In the genomic region with DNA sequence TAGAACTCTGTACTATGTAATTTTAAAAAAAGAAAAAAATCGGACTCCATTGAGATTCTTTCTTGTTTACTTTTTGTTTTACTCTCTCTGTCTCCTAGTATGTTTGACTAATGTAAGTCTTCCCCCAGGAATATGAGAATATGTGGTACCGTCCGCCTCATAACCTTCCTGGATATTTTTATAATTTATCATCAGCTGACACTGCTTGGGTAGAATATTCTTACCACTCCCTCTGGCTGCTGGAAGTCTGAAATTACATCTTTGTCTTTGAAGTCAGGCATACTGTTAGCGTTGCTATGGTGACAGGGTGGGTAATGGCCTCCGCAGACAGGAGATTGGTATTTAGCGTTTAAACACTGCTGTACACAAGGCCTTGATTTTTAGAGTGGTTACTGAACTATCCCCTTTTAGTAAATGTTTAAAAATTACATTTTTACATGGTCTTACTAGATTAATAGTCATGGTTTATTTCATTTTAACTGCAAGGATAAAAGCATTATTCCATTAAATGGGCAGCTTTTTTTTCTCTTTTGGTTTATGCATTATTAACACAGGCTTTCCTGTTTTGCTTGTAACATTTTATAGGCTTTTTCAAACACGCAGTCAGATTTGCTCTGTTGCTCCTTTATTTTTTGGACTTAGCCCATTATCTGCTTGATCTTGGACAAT, we compare ENCODE assay signal across 8 cellular contexts.
DNase-seq lines count a peak whose midpoint lies in the region; ATAC-seq, FAIRE-seq and TF ChIP-seq lines count a peak whose summit lies in the region.

No MANE protein-coding gene starts in this region.

- H3K4me2 ChIP-seq in A549 = peak overlapping the region; percentile 98
- H3K4me2 ChIP-seq in skeletal muscle satellite cell (ENCODE audit: low read length) = peak overlapping the region; percentile 75

- peak overlapping the region; percentile 40 for H3K4me3 ChIP-seq in A549
- H3K4me3 ChIP-seq in right cardiac atrium (ENCODE audit: low read length) = no peak overlapping the region
- peak overlapping the region; percentile 59 for H3K4me3 ChIP-seq in skeletal muscle satellite cell (ENCODE audit: low read length)

- H3K9ac ChIP-seq in skeletal muscle satellite cell (ENCODE audit: low read depth, low read length) = peak overlapping the region; percentile 77

- no peaks in the 10 kb centered on the region for H3K27me3 ChIP-seq in right cardiac atrium (ENCODE audit: control insufficient read depth, insufficient read depth)
- no peaks in the 10 kb centered on the region for H3K27me3 ChIP-seq in skeletal muscle satellite cell (ENCODE audit: control insufficient read depth, insufficient read depth, low read length)

- ATAC-seq in A549 = peak; percentile 91 to 93
- ATAC-seq in right cardiac atrium = peak; percentile 63 to 74
- ATAC-seq in HG03439 (IDR thresholded peaks at IDR 0.05; ENCODE audit: unreplicated experiment) = no peak
- no peak for ATAC-seq in GM19397 (IDR thresholded peaks at IDR 0.05; ENCODE audit: unreplicated experiment)

- in situ Hi-C loops in G401 (cut with HindIII; ENCODE audit: low sequenced_read_pairs) = no loop called here

- peak; percentile 19 to 32; a peak in 1 of 5 replicates for TF ChIP-seq RAD21 in A549 (conservative IDR thresholded peaks at IDR 0.05 in 1 of 2, IDR thresholded peaks at IDR 0.05 in 1 of 2)

- intact Hi-C loops in right cardiac atrium (cut with DNase I) = loop anchor here in 2 of 4 donors (10.0 kb wide), 2 partner anchors 179 to 269 kb away; a partner anchor contains a TSS

- WGBS in A549 (ENCODE audit: missing lambda C conversion rate) = 6% methylated on average over 7 of the region's 7 CpGs
- WGBS in right cardiac atrium = 16% methylated on average over 7 of the region's 7 CpGs

- 0 out of 3 replicates have a peak, but pooled peaks have one; percentile 20 for TF ChIP-seq CTCF in A549 (IDR thresholded peaks at IDR 0.05)

- DNase-seq in A549 (ENCODE audit: low read depth in 1 of 2, low spot score in 1 of 2) (peak; percentile 80 to 91), G401 (ENCODE audit: low spot score) (peak; percentile 49), NCI-H187 treated with DMSO at 0.1 percent for 48 hours (lab: John Stamatoyannopoulos, UW) (peak; percentile 94), amniotic epithelial cell (ENCODE audit: low read depth) (peak; percentile 99), right cardiac atrium (no peak)

- no peaks in the 10 kb centered on the region for H3K36me3 ChIP-seq in skeletal muscle satellite cell (ENCODE audit: insufficient read depth, low read length)

- H3K4me1 ChIP-seq in A549 (peaks cover 68% of the 10 kb centered on the region), right cardiac atrium (ENCODE audit: control insufficient read depth, insufficient read depth, low read length) (peaks cover 17% of the 10 kb centered on the region), skeletal muscle satellite cell (ENCODE audit: control insufficient read depth, insufficient read depth, low read length) (peaks cover 75% of the 10 kb centered on the region)

- H3K27ac ChIP-seq in A549 (peak overlapping the region; percentile 74 to 81), right cardiac atrium (ENCODE audit: low read length) (no peak overlapping the region)

- no peaks in the 10 kb centered on the region for H3K9me3 ChIP-seq in A549
- H3K9me3 ChIP-seq in right cardiac atrium (ENCODE audit: control insufficient read depth, low read length) = no peaks in the 10 kb centered on the region
- no peaks in the 10 kb centered on the region for H3K9me3 ChIP-seq in skeletal muscle satellite cell (replicated peaks; ENCODE audit: low read length)

- no peak for FAIRE-seq in A549 (lab: Jason Lieb, UNC)

- no peak for TF ChIP-seq EP300 in A549 (IDR thresholded peaks at IDR 0.05)

- POLR2A ChIA-PET in A549 (lab: Yijun Ruan, JAX) = interaction anchor here (0.9 kb wide), 1 partner anchor 68 kb away, joined by 3 read pairs; no protein-coding TSS in a partner anchor

- TF ChIP-seq POLR2A in A549 (IDR thresholded peaks at IDR 0.05; ENCODE audit: low read length) = no peak

- CTCF ChIA-PET in A549 (lab: Yijun Ruan, JAX) = interaction anchor here (1.1 to 2.4 kb wide), 3 partner anchors 21 to 92 kb away, joined by 3 to 8 read pairs (median 3); no protein-coding TSS in a partner anchor

TF ChIP-seq in A549, 52 proteins besides CTCF, POLR2A, EP300 and RAD21:
- TF ChIP-seq CHD2 (IDR thresholded peaks at IDR 0.05; ENCODE audit: low read length, partially characterized antibody) (no peak), FOSL2 (IDR thresholded peaks at IDR 0.05) (no peak), FOSL2 (CRISPR knock-in tag; IDR thresholded peaks at IDR 0.05) (peak; percentile 48; the same call in 1 of the 2 replicates)
- TF ChIP-seq, protein P1, sequence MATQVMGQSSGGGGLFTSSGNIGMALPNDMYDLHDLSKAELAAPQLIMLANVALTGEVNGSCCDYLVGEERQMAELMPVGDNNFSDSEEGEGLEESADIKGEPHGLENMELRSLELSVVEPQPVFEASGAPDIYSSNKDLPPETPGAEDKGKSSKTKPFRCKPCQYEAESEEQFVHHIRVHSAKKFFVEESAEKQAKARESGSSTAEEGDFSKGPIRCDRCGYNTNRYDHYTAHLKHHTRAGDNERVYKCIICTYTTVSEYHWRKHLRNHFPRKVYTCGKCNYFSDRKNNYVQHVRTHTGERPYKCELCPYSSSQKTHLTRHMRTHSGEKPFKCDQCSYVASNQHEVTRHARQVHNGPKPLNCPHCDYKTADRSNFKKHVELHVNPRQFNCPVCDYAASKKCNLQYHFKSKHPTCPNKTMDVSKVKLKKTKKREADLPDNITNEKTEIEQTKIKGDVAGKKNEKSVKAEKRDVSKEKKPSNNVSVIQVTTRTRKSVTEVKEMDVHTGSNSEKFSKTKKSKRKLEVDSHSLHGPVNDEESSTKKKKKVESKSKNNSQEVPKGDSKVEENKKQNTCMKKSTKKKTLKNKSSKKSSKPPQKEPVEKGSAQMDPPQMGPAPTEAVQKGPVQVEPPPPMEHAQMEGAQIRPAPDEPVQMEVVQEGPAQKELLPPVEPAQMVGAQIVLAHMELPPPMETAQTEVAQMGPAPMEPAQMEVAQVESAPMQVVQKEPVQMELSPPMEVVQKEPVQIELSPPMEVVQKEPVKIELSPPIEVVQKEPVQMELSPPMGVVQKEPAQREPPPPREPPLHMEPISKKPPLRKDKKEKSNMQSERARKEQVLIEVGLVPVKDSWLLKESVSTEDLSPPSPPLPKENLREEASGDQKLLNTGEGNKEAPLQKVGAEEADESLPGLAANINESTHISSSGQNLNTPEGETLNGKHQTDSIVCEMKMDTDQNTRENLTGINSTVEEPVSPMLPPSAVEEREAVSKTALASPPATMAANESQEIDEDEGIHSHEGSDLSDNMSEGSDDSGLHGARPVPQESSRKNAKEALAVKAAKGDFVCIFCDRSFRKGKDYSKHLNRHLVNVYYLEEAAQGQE (IDR thresholded peaks at IDR 0.05) = no peak
- TF ChIP-seq, protein P2, sequence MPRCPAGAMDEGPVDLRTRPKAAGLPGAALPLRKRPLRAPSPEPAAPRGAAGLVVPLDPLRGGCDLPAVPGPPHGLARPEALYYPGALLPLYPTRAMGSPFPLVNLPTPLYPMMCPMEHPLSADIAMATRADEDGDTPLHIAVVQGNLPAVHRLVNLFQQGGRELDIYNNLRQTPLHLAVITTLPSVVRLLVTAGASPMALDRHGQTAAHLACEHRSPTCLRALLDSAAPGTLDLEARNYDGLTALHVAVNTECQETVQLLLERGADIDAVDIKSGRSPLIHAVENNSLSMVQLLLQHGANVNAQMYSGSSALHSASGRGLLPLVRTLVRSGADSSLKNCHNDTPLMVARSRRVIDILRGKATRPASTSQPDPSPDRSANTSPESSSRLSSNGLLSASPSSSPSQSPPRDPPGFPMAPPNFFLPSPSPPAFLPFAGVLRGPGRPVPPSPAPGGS (IDR thresholded peaks at IDR 0.05) = no peak

Comparison
In these comparisons a context has a peak if more than half of its experiments do, and no peak if none do; other contexts are left out.
1. ATAC-seq: peak in A549 (2 of 2) and right cardiac atrium (2 of 2); none in HG03439 (single experiment) and GM19397 (single experiment).
2. DNase-seq: peak in A549 (2 of 2), G401 (single experiment), NCI-H187 treated with DMSO at 0.1 percent for 48 hours (single experiment) and amniotic epithelial cell (single experiment); none in right cardiac atrium (0 of 3).